2 cellular contexts compared by ENCODE assay signal in the genomic region with DNA sequence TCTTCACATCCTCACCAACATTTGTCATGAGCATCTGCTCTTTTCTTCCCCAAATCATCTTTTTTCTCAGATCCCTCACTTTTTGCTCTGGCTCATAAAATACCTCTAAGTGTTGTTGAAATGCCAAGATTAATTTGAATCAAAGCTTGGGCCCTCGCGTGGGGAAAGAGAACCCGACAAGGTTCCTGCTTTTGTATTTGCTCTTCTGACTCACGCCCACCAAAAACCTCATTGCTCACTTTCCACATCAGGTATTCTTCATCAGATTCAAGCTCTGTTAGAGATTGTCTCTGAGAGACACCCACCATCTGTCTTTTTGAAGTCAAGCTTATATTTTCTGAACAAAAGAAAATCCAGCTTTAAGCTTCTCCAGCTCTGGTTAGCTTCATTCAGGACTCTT.
TF ChIP-seq lines count a peak whose summit lies in the region.

No MANE protein-coding gene starts in this region.

TF ChIP-seq in GM23338, 12 proteins besides CTCF, POLR2A, EP300 and RAD21:
- TF ChIP-seq JUNB (IDR thresholded peaks at IDR 0.05; ENCODE audit: unreplicated experiment) (no peak), CREB1 (CRISPR knock-in tag; IDR thresholded peaks at IDR 0.05; ENCODE audit: low read depth) (no peak), STAT1 (IDR thresholded peaks at IDR 0.05; ENCODE audit: unreplicated experiment) (no peak), ZNF462 (CRISPR knock-in tag; IDR thresholded peaks at IDR 0.05) (no peak)

TF ChIP-seq in K562, 482 proteins besides CTCF, POLR2A, EP300 and RAD21:
- TF ChIP-seq CBX2 (IDR thresholded peaks at IDR 0.05; ENCODE audit: insufficient read depth, low read length, poor library complexity, severe bottlenecking) (peak; percentile 37), ASH1L (IDR thresholded peaks at IDR 0.05; ENCODE audit: borderline replicate concordance, low read depth, partially characterized antibody) (no peak), FOXJ2 (tag; IDR thresholded peaks at IDR 0.05) (no peak), ARID2 (IDR thresholded peaks at IDR 0.05) (no peak), ZNF175 (CRISPR knock-in tag; IDR thresholded peaks at IDR 0.05; ENCODE audit: low read depth) (no peak), FIP1L1 (IDR thresholded peaks at IDR 0.05; ENCODE audit: low read depth, low read length, poor library complexity, severe bottlenecking) (no peak)
- TF ChIP-seq, protein P1, sequence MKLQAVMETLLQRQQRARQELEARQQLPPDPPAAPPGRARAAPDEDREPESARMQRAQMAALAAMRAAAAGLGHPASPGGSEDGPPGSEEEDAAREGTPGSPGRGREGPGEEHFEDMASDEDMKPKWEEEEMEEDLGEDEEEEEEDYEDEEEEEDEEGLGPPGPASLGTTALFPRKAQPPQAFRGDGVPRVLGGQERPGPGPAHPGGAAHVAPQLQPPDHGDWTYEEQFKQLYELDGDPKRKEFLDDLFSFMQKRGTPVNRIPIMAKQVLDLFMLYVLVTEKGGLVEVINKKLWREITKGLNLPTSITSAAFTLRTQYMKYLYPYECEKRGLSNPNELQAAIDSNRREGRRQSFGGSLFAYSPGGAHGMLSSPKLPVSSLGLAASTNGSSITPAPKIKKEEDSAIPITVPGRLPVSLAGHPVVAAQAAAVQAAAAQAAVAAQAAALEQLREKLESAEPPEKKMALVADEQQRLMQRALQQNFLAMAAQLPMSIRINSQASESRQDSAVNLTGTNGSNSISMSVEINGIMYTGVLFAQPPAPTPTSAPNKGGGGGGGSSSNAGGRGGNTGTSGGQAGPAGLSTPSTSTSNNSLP (IDR thresholded peaks at IDR 0.05; ENCODE audit: borderline replicate concordance, low read depth, low read length) = no peak
- TF ChIP-seq, protein P2, sequence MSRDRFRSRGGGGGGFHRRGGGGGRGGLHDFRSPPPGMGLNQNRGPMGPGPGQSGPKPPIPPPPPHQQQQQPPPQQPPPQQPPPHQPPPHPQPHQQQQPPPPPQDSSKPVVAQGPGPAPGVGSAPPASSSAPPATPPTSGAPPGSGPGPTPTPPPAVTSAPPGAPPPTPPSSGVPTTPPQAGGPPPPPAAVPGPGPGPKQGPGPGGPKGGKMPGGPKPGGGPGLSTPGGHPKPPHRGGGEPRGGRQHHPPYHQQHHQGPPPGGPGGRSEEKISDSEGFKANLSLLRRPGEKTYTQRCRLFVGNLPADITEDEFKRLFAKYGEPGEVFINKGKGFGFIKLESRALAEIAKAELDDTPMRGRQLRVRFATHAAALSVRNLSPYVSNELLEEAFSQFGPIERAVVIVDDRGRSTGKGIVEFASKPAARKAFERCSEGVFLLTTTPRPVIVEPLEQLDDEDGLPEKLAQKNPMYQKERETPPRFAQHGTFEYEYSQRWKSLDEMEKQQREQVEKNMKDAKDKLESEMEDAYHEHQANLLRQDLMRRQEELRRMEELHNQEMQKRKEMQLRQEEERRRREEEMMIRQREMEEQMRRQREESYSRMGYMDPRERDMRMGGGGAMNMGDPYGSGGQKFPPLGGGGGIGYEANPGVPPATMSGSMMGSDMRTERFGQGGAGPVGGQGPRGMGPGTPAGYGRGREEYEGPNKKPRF (IDR thresholded peaks at IDR 0.05; ENCODE audit: low read depth, low read length) = no peak
